In genomic region chr14:53764846-53765245, GRCh38 we compare ENCODE assay signal across 24 cellular contexts.
DNase-seq lines count a peak whose midpoint lies in the region; ATAC-seq, FAIRE-seq and TF ChIP-seq lines count a peak whose summit lies in the region.
"Had no signal": no experiment of that assay in that cellular context is flagged by ENCODE, and none has a peak within 500 bp of the region (broad histone marks: within the 10 kb centered on the region; RNA-seq: fewer than 3 reads in every experiment).

No MANE protein-coding gene starts in this region.

- WGBS in small intestine, 3 donors = 43 to 61% (median 46%) methylated on average over 1 of the region's 1 CpG

- H3K9me3 ChIP-seq in small intestine (ENCODE audit: control insufficient read depth, low read depth) = no peaks in the 10 kb centered on the region

- FAIRE-seq in small intestine (lab: Jason Lieb, UNC) = no peak
- FAIRE-seq: A204.1, GM12878, H54, HTR-8/SVneo had no signal

- peak; percentile 7 for DNase-seq in RWPE1 (ENCODE audit: low spot score)
- DNase-seq in kidney tubule cell (ENCODE audit: low spot score) = peak; percentile 49
- peak; percentile 79 for DNase-seq in small intestine
- no peak for DNase-seq in activated T-helper 2 cell treated with anti-CD3 and anti-CD28 coated beads, Interferon-gamma antibody, Interleukin-2, Interleukin-4, amounts not matched to agents 10 μg/mL and 5 μg/mL and 100 μg/mL, durations not matched to agents 14 hours and 24 hours and 36 hours (ENCODE audit: low spot score)
- no peak for DNase-seq in NCI-H1930 (lab: John Stamatoyannopoulos, UW)
- DNase-seq in NCI-H2029 (lab: John Stamatoyannopoulos, UW) = no peak
- no peak for DNase-seq in GM03348 (ENCODE audit: low spot score)
- DNase-seq: AML-193; CD4-positive, alpha-beta memory T cell; DMS 273 treated with DMSO at 0.1 percent for 48 hours; DMS79; GF-D8; Karpas-422; KBM-7 had no signal

- H3K4me3 ChIP-seq in small intestine (ENCODE audit: low read depth in 1 of 2, low read length in 2 of 2) = no peak overlapping the region
- H3K4me3 ChIP-seq: GM12878, GM23338 had no signal

- H3K27me3 ChIP-seq in small intestine (ENCODE audit: control insufficient read depth in 2 of 2, insufficient read depth in 2 of 2, low read length in 2 of 2) = no peaks in the 10 kb centered on the region

- H3K36me3 Mint-ChIP-seq in activated T-helper 2 cell treated with anti-CD3 and anti-CD28 coated beads, Interferon-gamma antibody, Interleukin-2, Interleukin-4, amounts not matched to agents 10 μg/mL and 5 μg/mL and 100 μg/mL, durations not matched to agents 14 hours and 24 hours and 36 hours (ENCODE audit: low read depth) = no peaks in the 10 kb centered on the region
- H3K36me3 Mint-ChIP-seq: CD4-positive, alpha-beta memory T cell; IgD-negative memory B cell had no signal

- H3K27ac ChIP-seq in RWPE1 = no peak overlapping the region
- no peak overlapping the region for H3K27ac ChIP-seq in small intestine (ENCODE audit: low read depth in 1 of 2, low read length in 1 of 2)
- H3K27ac ChIP-seq: C4-2B, HL-60 had no signal

- H3K36me3 ChIP-seq in small intestine (ENCODE audit: control insufficient read depth in 2 of 2, insufficient read depth in 2 of 2, low read length in 2 of 2) = no peaks in the 10 kb centered on the region

- no peaks in the 10 kb centered on the region for H3K4me1 Mint-ChIP-seq in activated T-helper 2 cell treated with anti-CD3 and anti-CD28 coated beads, Interferon-gamma antibody, Interleukin-2, Interleukin-4, amounts not matched to agents 10 μg/mL and 5 μg/mL and 100 μg/mL, durations not matched to agents 14 hours and 24 hours and 36 hours (ENCODE audit: low read depth)
- H3K4me1 Mint-ChIP-seq: CD4-positive, alpha-beta memory T cell; IgD-negative memory B cell had no signal

- peak; percentile 70 for ATAC-seq in GM18861 (IDR thresholded peaks at IDR 0.05; ENCODE audit: unreplicated experiment)
- ATAC-seq: GM12878, GM23338, HCT116 had no signal

- H3K27me3 Mint-ChIP-seq in activated T-helper 2 cell treated with anti-CD3 and anti-CD28 coated beads, Interferon-gamma antibody, Interleukin-2, Interleukin-4, amounts not matched to agents 10 μg/mL and 5 μg/mL and 100 μg/mL, durations not matched to agents 14 hours and 24 hours and 36 hours (ENCODE audit: low read depth) = no peaks in the 10 kb centered on the region
- H3K27me3 Mint-ChIP-seq: CD4-positive, alpha-beta memory T cell; IgD-negative memory B cell had no signal

- CTCF ChIA-PET in RWPE1 (lab: Yijun Ruan, JAX) = no interaction called here

- H3K4me1 ChIP-seq in small intestine (ENCODE audit: control insufficient read depth in 2 of 2, insufficient read depth in 1 of 2, low read depth in 1 of 2, low read length in 1 of 2) = no peaks in the 10 kb centered on the region

- intact Hi-C loops in activated T-helper 2 cell treated with anti-CD3 and anti-CD28 coated beads, Interferon-gamma antibody, Interleukin-2, Interleukin-4, amounts not matched to agents 10 μg/mL and 5 μg/mL and 100 μg/mL, durations not matched to agents 14 hours and 24 hours and 36 hours (cut with micrococcal nuclease) = no loop called here

- POLR2A ChIA-PET in RWPE1 (lab: Yijun Ruan, JAX; ENCODE audit: low non-redundant PET) = no interaction called here

- H3K27ac Mint-ChIP-seq in activated T-helper 2 cell treated with anti-CD3 and anti-CD28 coated beads, Interferon-gamma antibody, Interleukin-2, Interleukin-4, amounts not matched to agents 10 μg/mL and 5 μg/mL and 100 μg/mL, durations not matched to agents 14 hours and 24 hours and 36 hours = no peak overlapping the region
- H3K27ac Mint-ChIP-seq: CD4-positive, alpha-beta memory T cell; GM23338; IgD-negative memory B cell had no signal

- no peaks in the 10 kb centered on the region for H3K9me3 Mint-ChIP-seq in activated T-helper 2 cell treated with anti-CD3 and anti-CD28 coated beads, Interferon-gamma antibody, Interleukin-2, Interleukin-4, amounts not matched to agents 10 μg/mL and 5 μg/mL and 100 μg/mL, durations not matched to agents 14 hours and 24 hours and 36 hours
- H3K9me3 Mint-ChIP-seq: GM23338, IgD-negative memory B cell had no signal

- no peak overlapping the region for H3K4me3 Mint-ChIP-seq in activated T-helper 2 cell treated with anti-CD3 and anti-CD28 coated beads, Interferon-gamma antibody, Interleukin-2, Interleukin-4, amounts not matched to agents 10 μg/mL and 5 μg/mL and 100 μg/mL, durations not matched to agents 14 hours and 24 hours and 36 hours (ENCODE audit: low read depth)
- H3K4me3 Mint-ChIP-seq: CD4-positive, alpha-beta memory T cell; GM23338; IgD-negative memory B cell had no signal

- no peak for TF ChIP-seq CTCF in RWPE1 (conservative IDR thresholded peaks at IDR 0.05; ENCODE audit: low read depth)

Comparison
In these comparisons a context has a peak if more than half of its experiments do, and no peak if none do; other contexts are left out.
1. DNase-seq: peak in RWPE1 (single experiment), kidney tubule cell (single experiment) and small intestine (single experiment); none in activated T-helper 2 cell treated with anti-CD3 and anti-CD28 coated beads, Interferon-gamma antibody, Interleukin-2, Interleukin-4, amounts not matched to agents 10 μg/mL and 5 μg/mL and 100 μg/mL, durations not matched to agents 14 hours and 24 hours and 36 hours (single experiment), NCI-H1930 (0 of 2), NCI-H2029 (single experiment) and GM03348 (single experiment).